26 cellular contexts compared by ENCODE assay signal in genomic region chr11:32388871-32389770, GRCh38. TPM values are rescaled to one million over a fixed set of nuclear protein-coding genes. Genes with fewer than 3 reads are reported as not detected.
DNase-seq lines count a peak whose midpoint lies in the region; ATAC-seq, FAIRE-seq and TF ChIP-seq lines count a peak whose summit lies in the region.
"Had no signal": no experiment of that assay in that cellular context is flagged by ENCODE, and none has a peak within 500 bp of the region (broad histone marks: within the 10 kb centered on the region; RNA-seq: fewer than 3 reads in every experiment).

No MANE protein-coding gene starts in this region.

- H3K27me3 ChIP-seq in BLaER1 treated with 17β-estradiol and CSF1 and Interleukin-3, amounts not matched to agents 10 nM and 100 nM = no peaks in the 10 kb centered on the region
- H3K27me3 ChIP-seq in GM12878 (replicated peaks in 1 of 2; ENCODE audit: control insufficient read depth in 2 of 2, insufficient read depth in 2 of 2, low read length in 1 of 2) = no peaks in the 10 kb centered on the region; a peak in 2 of 4 replicates

- CTCF ChIA-PET in GM12878 (lab: Yijun Ruan, JAX) = interaction anchor here (0.6 to 3.8 kb wide), 6 partner anchors 13 to 1148 kb away, joined by 3 to 15 read pairs (median 4); no protein-coding TSS in a partner anchor

- SMC1A ChIA-PET in GM12878 (lab: Charles Lee; ENCODE audit: uncharacterized antibody, unreplicated experiment) = interaction anchor here (0.6 to 2.8 kb wide), 3 partner anchors 14 to 239 kb away, joined by 3 to 10 read pairs (median 3); no protein-coding TSS in a partner anchor

- TF ChIP-seq POLR2A in GM12878 (IDR thresholded peaks at IDR 0.05; ENCODE audit: low read depth, low read length) = no peak

- peaks cover 0 to 3% (median 0%) of the 10 kb centered on the region in 11 experiments; a peak in 1 of 22 replicates for H3K36me3 ChIP-seq in BLaER1 treated with 17β-estradiol and CSF1 and Interleukin-3, amounts not matched to agents 10 nM and 100 nM
- no peaks in the 10 kb centered on the region for H3K36me3 ChIP-seq in GM12878 (ENCODE audit: control insufficient read depth in 2 of 2, insufficient read depth in 2 of 2, low read length in 1 of 2)

- H3K4me2 ChIP-seq in BLaER1 treated with 17β-estradiol and CSF1 and Interleukin-3, amounts not matched to agents 10 nM and 100 nM = peak overlapping the region in 9 of 11 experiments; percentile 75 to 91 (median 84); a peak in 19 of 22 replicates
- H3K4me2 ChIP-seq in GM12878 (ENCODE audit: control insufficient read depth, insufficient read depth) = no peak overlapping the region
- H3K4me2 ChIP-seq: smooth muscle cell had no signal

- no peaks in the 10 kb centered on the region for H3K9me3 ChIP-seq in BLaER1 treated with 17β-estradiol and CSF1 and Interleukin-3, amounts not matched to agents 10 nM and 100 nM (replicated peaks in 1 of 11)
- no peaks in the 10 kb centered on the region for H3K9me3 ChIP-seq in GM12878 (replicated peaks; ENCODE audit: control insufficient read depth, insufficient read depth, low read length)

- intact Hi-C loops in GM12878 (cut with micrococcal nuclease; ENCODE audit: unreplicated experiment) (loop anchor here (5.0 to 10.0 kb wide), 2 partner anchors 67 to 226 kb away; no protein-coding TSS in a partner anchor), left colon (cut with DNase I, micrococcal nuclease) (no loop called here)

- in situ Hi-C loops in GM12878 (cut with MboI) = no loop called here

- DNase-seq in GM12878 (ENCODE audit: low read depth, low spot score) (no peak), left colon (no peak), kidney glomerular epithelial cell (lab: John Stamatoyannopoulos, UW) (no peak)
- no peak for DNase-seq in activated CD4-positive, CD25-positive, alpha-beta regulatory T cell treated with anti-CD3 and anti-CD28 coated beads, Interleukin-2, amount 50 U/mL, for 72 hours
- DNase-seq: activated CD4-positive, alpha-beta T cell treated with anti-CD3 and anti-CD28 coated beads, Interleukin-2, amount 10 ng/mL, durations not matched to agents 24 days and 14 days; activated naive CD4-positive, alpha-beta T cell treated with anti-CD3 and anti-CD28 coated beads, Interleukin-2, amount 10 ng/mL, durations not matched to agents 7 days and 5 days; activated T-cell treated with anti-CD3 and anti-CD28 coated beads, Interleukin-2, amount 50 U/mL, for 72 hours; AML-193; DMS79; Kasumi-1; left ventricle myocardium superior; midbrain; naive thymus-derived CD8-positive, alpha-beta T cell; NCI-H1092; NCI-H2029; NCI-H2227 treated with DMSO at 0.1 percent for 48 hours; retina; stimulated activated CD4-positive, alpha-beta T cell treated with anti-CD3 and anti-CD28 coated beads, Interleukin-2, amount 100 ng/mL, for 24 hours; T-helper 2 cell had no signal

- ATAC-seq in GM19043 (IDR thresholded peaks at IDR 0.05; ENCODE audit: low read depth, unreplicated experiment) (peak; percentile 40), HG02852 (IDR thresholded peaks at IDR 0.05; ENCODE audit: unreplicated experiment) (peak; percentile 70), GM12878 (peak; percentile 73), left colon (no peak), GM18873 (IDR thresholded peaks at IDR 0.05; ENCODE audit: low FRiP score, unreplicated experiment) (no peak)
- ATAC-seq: left ventricle myocardium superior; naive thymus-derived CD8-positive, alpha-beta T cell; SK-N-SH treated with all-trans-retinoic acid at 6 μM for 48 hours had no signal

- peak overlapping the region in 3 of 11 experiments; percentile 44 to 62 (median 48); a peak in 4 of 22 replicates for H3K9ac ChIP-seq in BLaER1 treated with 17β-estradiol and CSF1 and Interleukin-3, amounts not matched to agents 10 nM and 100 nM
- H3K9ac ChIP-seq in GM12878 (ENCODE audit: control insufficient read depth, insufficient read depth, low read length) = no peak overlapping the region

- no peak for FAIRE-seq in GM12878 (lab: Jason Lieb, UNC)

- TF ChIP-seq CTCF in GM12878 (IDR thresholded peaks at IDR 0.05 in 2 of 3, conservative IDR thresholded peaks at IDR 0.05 in 1 of 3; ENCODE audit: control insufficient read depth in 2 of 3, extremely low read depth in 1 of 3, insufficient read depth in 1 of 3, low read depth in 3 of 3, low read length in 3 of 3) = no peak

- RAD21 ChIA-PET in GM12878 (lab: Charles Lee; ENCODE audit: unreplicated experiment) = interaction anchor here (1.0 to 2.3 kb wide), 8 partner anchors 13 to 226 kb away, joined by 3 to 8 read pairs (median 4); no protein-coding TSS in a partner anchor

- TF ChIP-seq RAD21 in GM12878 (IDR thresholded peaks at IDR 0.05; ENCODE audit: insufficient read depth, low read depth, low read length) = no peak

- WGBS in GM12878 (ENCODE audit: insufficient coverage, insufficient replicate concordance, low lambda C conversion rate, missing lambda C conversion rate) = 16% methylated on average over 10 of the region's 10 CpGs

- H4K20me1 ChIP-seq in BLaER1 treated with 17β-estradiol and CSF1 and Interleukin-3, amounts not matched to agents 10 nM and 100 nM = no peaks in the 10 kb centered on the region
- no peaks in the 10 kb centered on the region for H4K20me1 ChIP-seq in GM12878 (ENCODE audit: control insufficient read depth, insufficient read depth)

- peak overlapping the region in 1 of 10 experiments; percentile 29; a peak in 3 of 20 replicates for H3K4me3 ChIP-seq in BLaER1 treated with 17β-estradiol and CSF1 and Interleukin-3, amounts not matched to agents 10 nM and 100 nM
- H3K4me3 ChIP-seq in GM12878 = no peak overlapping the region
- H3K4me3 ChIP-seq: smooth muscle cell had no signal

- POLR2A ChIA-PET in GM12878 (lab: Charles Lee) = interaction anchor here (1.2 to 1.7 kb wide), 2 partner anchors 42 to 46 kb away, joined by 3 to 7 read pairs; no protein-coding TSS in a partner anchor

- no peak overlapping the region for H2AFZ ChIP-seq in GM12878 (ENCODE audit: control insufficient read depth, low read depth, low read length)

- no peaks in the 10 kb centered on the region for H3K79me2 ChIP-seq in GM12878 (ENCODE audit: control insufficient read depth, insufficient read depth, low read length)

- H3K27ac ChIP-seq in BLaER1 treated with 17β-estradiol and CSF1 and Interleukin-3, amounts not matched to agents 10 nM and 100 nM = peak overlapping the region in 4 of 11 experiments; percentile 54 to 78 (median 69); a peak in 7 of 22 replicates
- no peak overlapping the region for H3K27ac ChIP-seq in GM12878 (ENCODE audit: control insufficient read depth, insufficient read depth)

- H3K4me1 ChIP-seq in BLaER1 treated with 17β-estradiol and CSF1 and Interleukin-3, amounts not matched to agents 10 nM and 100 nM = peaks cover 25 to 100% (median 100%) of the 10 kb centered on the region in 10 experiments
- no peaks in the 10 kb centered on the region for H3K4me1 ChIP-seq in GM12878 (ENCODE audit: control insufficient read depth, insufficient read depth, low read length)

- TF ChIP-seq EP300 in GM12878 (IDR thresholded peaks at IDR 0.05; ENCODE audit: borderline replicate concordance in 1 of 2, control insufficient read depth in 1 of 2, low read depth in 2 of 2, low read length in 2 of 2) = no peak

- BruUV-seq in GM12878 (replicated peaks; lab: Mats Ljungman, UMichigan) = no TSS peak

TF ChIP-seq in GM12878, 131 proteins besides CTCF, POLR2A, EP300 and RAD21 (continues in another document):
- TF ChIP-seq NRF1 (conservative IDR thresholded peaks at IDR 0.05; ENCODE audit: low read depth, low read length) = no peak
- no peak for TF ChIP-seq PRDM15 (CRISPR knock-in tag; IDR thresholded peaks at IDR 0.05)

RNA-seq across cellular contexts. Expression of gene WT1, which starts 46.2 kb away (rescaled TPM):
- total RNA-seq in GM12878 (2013; cell fraction: nucleolus; rRNA removed) = 0.40 and 0.56 TPM in 2 replicates
- total RNA-seq in GM12878 (2014; rRNA removed) (not detected in 2 replicates), GM12878 (2014; rRNA removed; fragmentation: Illumina TruSeq; extraction: Trizol) (0.05 TPM in 1 of 2 replicates, not detected in the other), GM12878 (2021) (not detected in 2 replicates), left colon (not detected)
- polyA plus RNA-seq in GM12878 (2011; ENCODE audit: low read depth) = 0.09 TPM
- polyA plus RNA-seq in GM12878 (2011; rRNA removed) (0.37 and 0.69 TPM in 2 replicates), GM12878 (2014; fragmentation: Illumina TruSeq; extraction: Trizol) (not detected in 2 replicates), GM12878 (2014; fragmentation: Nextera tagmentation; extraction: Ambion mirVana) (not detected), GM12878 (2014; rRNA removed) (0.03 and 0.08 TPM in 2 replicates), GM12878 (2016; fragmentation: Nextera tagmentation; extraction: Ambion mirVana) (under 1 TPM in 1 of 2 experiments, not detected in 1; 0.07 TPM)
- 0.30 and 0.39 TPM in 2 replicates for polyA plus RNA-seq in GM12878 (2011; cell fraction: cytosol; rRNA removed)
- polyA plus RNA-seq in GM12878 (2011; cell fraction: nucleus; rRNA removed) = 0.06 and 0.28 TPM in 2 replicates
- polyA plus RNA-seq in GM12878 (2012) = 0.08 TPM in 1 of 2 replicates, not detected in the other
- 0.15 and 0.36 TPM in 2 replicates for polyA minus RNA-seq in GM12878 (2011; rRNA and poly(A)+ RNA removed)
- polyA minus RNA-seq in GM12878 (2011; cell fraction: cytosol; rRNA and poly(A)+ RNA removed) = not detected in 2 replicates
- polyA minus RNA-seq in GM12878 (2011; cell fraction: nucleus; rRNA and poly(A)+ RNA removed) = 0.12 and 0.19 TPM in 2 replicates
- total RNA-seq: activated CD4-positive, alpha-beta T cell treated with anti-CD3 and anti-CD28 coated beads, Interleukin-2, amount 10 ng/mL, durations not matched to agents 24 days and 14 days; activated T-cell treated with anti-CD3 and anti-CD28 coated beads, Interleukin-2, amount 50 U/mL, for 72 hours; naive thymus-derived CD8-positive, alpha-beta T cell; osteocyte; smooth muscle cell had no signal
- polyA plus RNA-seq: naive thymus-derived CD8-positive, alpha-beta T cell; smooth muscle cell had no signal

Comparison
In these comparisons a context has a peak if more than half of its experiments do, and no peak if none do; other contexts are left out.
1. ATAC-seq: peak in GM19043 (single experiment), HG02852 (single experiment) and GM12878 (single experiment); none in left colon (single experiment) and GM18873 (single experiment).